In the genomic region with DNA sequence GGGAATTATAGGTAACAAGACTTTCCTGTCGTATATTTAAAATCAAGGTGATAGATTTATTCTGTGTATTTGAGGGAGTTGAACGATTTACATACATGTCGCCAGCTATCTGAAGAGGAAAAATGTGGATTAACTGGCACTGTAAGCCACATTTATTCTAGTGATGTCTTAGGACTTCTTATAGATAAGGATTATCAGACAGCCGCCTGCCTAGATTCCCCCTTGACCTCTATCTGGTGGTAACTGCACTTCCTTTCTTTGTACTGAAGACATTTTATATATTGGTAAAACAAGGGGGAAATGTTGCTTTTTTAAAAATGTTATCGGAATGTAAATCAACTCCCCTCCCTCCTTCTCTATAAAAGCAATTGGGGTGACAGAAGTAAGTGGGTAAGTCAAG, we compare ENCODE assay signal across 26 cellular contexts. TPM values are rescaled to one million over a fixed set of nuclear protein-coding genes. Genes with fewer than 3 reads are reported as not detected.
"Had no signal": no experiment of that assay in that cellular context is flagged by ENCODE, and none has a peak within 500 bp of the region (broad histone marks: within the 10 kb centered on the region; RNA-seq: fewer than 3 reads in every experiment).

No MANE protein-coding gene starts in this region.

- H3K36me3 ChIP-seq: esophagus squamous epithelium, vagina had no signal

- H3K4me1 Mint-ChIP-seq: naive B cell; stimulated activated naive B cell treated with anti-CD40 and anti-IgM and Interleukin-4, amounts not matched to agents 10 μg/mL and 1 μg/mL and 100 μg/mL, for 72 hours; stimulated activated naive CD8-positive, alpha-beta T cell treated with anti-CD3 and anti-CD28 coated beads, Interleukin-15, amount 100 ng/mL, for 72 hours had no signal

- ATAC-seq: left colon; left ventricle myocardium superior; psoas muscle; right lobe of liver; stimulated activated naive B cell treated with anti-CD40 and anti-IgM and Interleukin-4, amounts not matched to agents 10 μg/mL and 1 μg/mL and 100 μg/mL, for 72 hours; stimulated activated naive CD8-positive, alpha-beta T cell treated with anti-CD3 and anti-CD28 coated beads, Interleukin-15, amount 100 ng/mL, for 72 hours; upper lobe of right lung had no signal

- H3K4me2 ChIP-seq: hepatocyte had no signal

- H2AFZ ChIP-seq: hepatocyte had no signal

- H3K4me1 ChIP-seq: esophagus squamous epithelium, psoas muscle, right lobe of liver, testis, tibial nerve, upper lobe of right lung, vagina had no signal

- H3K9me3 Mint-ChIP-seq: naive B cell; stimulated activated naive B cell treated with anti-CD40 and anti-IgM and Interleukin-4, amounts not matched to agents 10 μg/mL and 1 μg/mL and 100 μg/mL, for 72 hours; stimulated activated naive CD8-positive, alpha-beta T cell treated with anti-CD3 and anti-CD28 coated beads, Interleukin-15, amount 100 ng/mL, for 72 hours had no signal

- H3K79me2 ChIP-seq: hepatocyte had no signal

- H3K4me3 ChIP-seq: dorsolateral prefrontal cortex, esophagus squamous epithelium, hepatocyte, lung, psoas muscle, right lobe of liver, testis, tibial nerve, upper lobe of right lung, vagina had no signal

- H3K27ac ChIP-seq: dorsolateral prefrontal cortex, epithelial cell of prostate, esophagus squamous epithelium, hepatocyte, neutrophil, psoas muscle, right lobe of liver, testis, tibial nerve, upper lobe of right lung, vagina had no signal

- H3K27me3 ChIP-seq: esophagus squamous epithelium, hepatocyte, neutrophil, right lobe of liver, testis, tibial nerve, upper lobe of right lung, vagina had no signal

- H3K27me3 Mint-ChIP-seq: naive B cell; stimulated activated naive B cell treated with anti-CD40 and anti-IgM and Interleukin-4, amounts not matched to agents 10 μg/mL and 1 μg/mL and 100 μg/mL, for 72 hours; stimulated activated naive CD8-positive, alpha-beta T cell treated with anti-CD3 and anti-CD28 coated beads, Interleukin-15, amount 100 ng/mL, for 72 hours had no signal

- H3K36me3 Mint-ChIP-seq: stimulated activated naive B cell treated with anti-CD40 and anti-IgM and Interleukin-4, amounts not matched to agents 10 μg/mL and 1 μg/mL and 100 μg/mL, for 72 hours had no signal

- H3K27ac Mint-ChIP-seq: stimulated activated naive B cell treated with anti-CD40 and anti-IgM and Interleukin-4, amounts not matched to agents 10 μg/mL and 1 μg/mL and 100 μg/mL, for 72 hours; stimulated activated naive CD8-positive, alpha-beta T cell treated with anti-CD3 and anti-CD28 coated beads, Interleukin-15, amount 100 ng/mL, for 72 hours had no signal

- DNase-seq: cortex of kidney; dorsolateral prefrontal cortex; effector CD8-positive, alpha-beta T cell; esophagus squamous epithelium; foreskin fibroblast; head of caudate nucleus; left colon; left ventricle myocardium superior; mesenchymal stem cell; naive B cell; psoas muscle; retina; right lobe of liver; stimulated activated CD4-positive, alpha-beta T cell treated with anti-CD3 and anti-CD28 coated beads, Interleukin-4, amount 100 ng/mL, for 24 hours; stimulated activated naive B cell treated with anti-CD40 and anti-IgM and Interleukin-4, amounts not matched to agents 10 μg/mL and 1 μg/mL and 100 μg/mL, for 72 hours; stimulated activated naive CD8-positive, alpha-beta T cell treated with anti-CD3 and anti-CD28 coated beads, Interleukin-15, amount 100 ng/mL, for 72 hours; testis; upper lobe of right lung had no signal

- H3K9me3 ChIP-seq: esophagus squamous epithelium, neutrophil, psoas muscle, right lobe of liver, testis, tibial nerve, upper lobe of right lung, vagina had no signal

- H3K4me3 Mint-ChIP-seq: stimulated activated naive B cell treated with anti-CD40 and anti-IgM and Interleukin-4, amounts not matched to agents 10 μg/mL and 1 μg/mL and 100 μg/mL, for 72 hours; stimulated activated naive CD8-positive, alpha-beta T cell treated with anti-CD3 and anti-CD28 coated beads, Interleukin-15, amount 100 ng/mL, for 72 hours had no signal

- FAIRE-seq: endometrium had no signal

RNA-seq across cellular contexts. Expression of a gene that starts 39.3 kb away (rescaled TPM):
- total RNA-seq: psoas muscle, testis, vagina had no signal
- polyA plus RNA-seq: neural cell, psoas muscle had no signal
